In the genomic region with DNA sequence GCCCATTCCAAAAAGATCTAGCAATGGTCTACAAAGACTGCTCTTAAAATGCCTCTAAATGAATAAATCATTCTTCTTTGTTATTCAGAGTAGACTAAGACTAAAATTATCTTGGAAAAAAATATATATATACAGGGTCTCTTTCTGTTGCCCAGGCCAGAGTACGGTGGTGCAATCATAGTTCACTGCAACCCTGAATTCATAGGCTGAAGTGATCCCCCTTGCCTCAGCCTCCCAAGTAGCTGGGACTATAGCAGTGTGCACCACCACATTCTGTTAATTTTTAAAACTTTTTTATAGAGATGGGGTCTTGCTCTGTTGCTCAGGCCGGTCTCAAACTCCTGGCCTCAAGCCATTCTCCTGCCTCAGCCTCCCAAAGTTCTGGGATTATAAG, we compare ENCODE assay signal across 12 cellular contexts. TPM values are rescaled to one million over a fixed set of nuclear protein-coding genes. Genes with fewer than 3 reads are reported as not detected.
DNase-seq lines count a peak whose midpoint lies in the region; ATAC-seq and TF ChIP-seq lines count a peak whose summit lies in the region.
"Had no signal": no experiment of that assay in that cellular context is flagged by ENCODE, and none has a peak within 500 bp of the region (broad histone marks: within the 10 kb centered on the region; RNA-seq: fewer than 3 reads in every experiment).

No MANE protein-coding gene starts in this region.

- BruUV-seq in Panc1 (replicated peaks; lab: Mats Ljungman, UMichigan) = no TSS peak

- H3K4me2 ChIP-seq in MM.1S (ENCODE audit: low read depth, low read length) = no peak overlapping the region

- in situ Hi-C loops in Panc1 (cut with HindIII; ENCODE audit: low pct_unique_long_range_greater_than_20kb, low sequenced_read_pairs) = no loop called here

- H3K4me1 Mint-ChIP-seq in activated naive CD4-positive, alpha-beta T cell treated with anti-CD3 and anti-CD28 coated beads, Interleukin-2, amount 10 ng/mL, durations not matched to agents 7 days and 5 days = no peaks in the 10 kb centered on the region

- H4K20me1 ChIP-seq in MM.1S (ENCODE audit: insufficient read depth, low read length) = no peaks in the 10 kb centered on the region

- DNase-seq in Panc1 (ENCODE audit: low read depth, low spot score) (no peak), suprapubic skin (ENCODE audit: low spot score in 2 of 2) (no peak), NCI-H524 treated with DMSO at 0.1 percent for 48 hours (lab: John Stamatoyannopoulos, UW) (no peak), MM.1S (no peak), NCI-H1105 treated with DMSO at 0.1 percent for 48 hours (lab: John Stamatoyannopoulos, UW) (no peak)
- no peak for DNase-seq in activated naive CD4-positive, alpha-beta T cell treated with anti-CD3 and anti-CD28 coated beads, Interleukin-2, amount 10 ng/mL, durations not matched to agents 7 days and 5 days
- DNase-seq: COR-L47, erythroblast, islet precursor cell, KBM-7 had no signal

- TF ChIP-seq CTCF in Panc1 (IDR thresholded peaks at IDR 0.05) = no peak
- TF ChIP-seq CTCF in suprapubic skin (IDR thresholded peaks at IDR 0.05) = no peak
- no peak for TF ChIP-seq CTCF in MM.1S (IDR thresholded peaks at IDR 0.05; ENCODE audit: low read length)

- ATAC-seq in Panc1 = peak; percentile 46

- no peak overlapping the region for H3K9ac ChIP-seq in endocrine pancreas (ENCODE audit: control insufficient read depth, insufficient read depth, low read length)
- H3K9ac ChIP-seq in MM.1S (ENCODE audit: low read length) = no peak overlapping the region

- no peaks in the 10 kb centered on the region for H3K9me2 ChIP-seq in MM.1S (replicated peaks; ENCODE audit: insufficient read depth, low read length)

- H3K4me1 ChIP-seq in Panc1 (ENCODE audit: control insufficient read depth, insufficient read depth, low read length) (peaks cover 91% of the 10 kb centered on the region), endocrine pancreas (ENCODE audit: control insufficient read depth, insufficient read depth, low read length) (peaks cover 3% of the 10 kb centered on the region), mesodermal cell (ENCODE audit: control insufficient read depth, insufficient read depth, low read length, poor library complexity, severe bottlenecking) (no peaks in the 10 kb centered on the region), suprapubic skin (peaks cover 56% of the 10 kb centered on the region), MM.1S (ENCODE audit: low read length) (no peaks in the 10 kb centered on the region)

- H3K27ac ChIP-seq in Panc1 (ENCODE audit: low read length) = peak overlapping the region; percentile 90
- H3K27ac ChIP-seq in mesodermal cell (ENCODE audit: low read depth, low read length, severe bottlenecking) = peak overlapping the region; percentile 38
- H3K27ac ChIP-seq in suprapubic skin = peak overlapping the region; percentile 42
- no peak overlapping the region for H3K27ac ChIP-seq in MM.1S (ENCODE audit: low read length)

- CTCF ChIA-PET in Panc1 (lab: Charles Lee) = interaction anchor here (0.6 kb wide), 1 partner anchor 103 kb away, joined by 4 read pairs; no protein-coding TSS in a partner anchor
- CTCF ChIA-PET in activated naive CD4-positive, alpha-beta T cell treated with anti-CD3 and anti-CD28 coated beads, Interleukin-2, amount 10 ng/mL, durations not matched to agents 7 days and 5 days (lab: Charles Lee) = interaction anchor here (0.7 kb wide), 1 partner anchor 30 kb away, joined by 5 read pairs; no protein-coding TSS in a partner anchor

- H3K27me3 ChIP-seq in Panc1 (ENCODE audit: control insufficient read depth, insufficient read depth, low read length) (no peaks in the 10 kb centered on the region), endocrine pancreas (ENCODE audit: control insufficient read depth, insufficient read depth, low read length) (no peaks in the 10 kb centered on the region), suprapubic skin (no peaks in the 10 kb centered on the region), MM.1S (replicated peaks; ENCODE audit: insufficient read depth, low read length) (no peaks in the 10 kb centered on the region)

- H3K36me3 ChIP-seq in Panc1 (ENCODE audit: control insufficient read depth, insufficient read depth, low read length) (peaks cover 28% of the 10 kb centered on the region), endocrine pancreas (ENCODE audit: control insufficient read depth, insufficient read depth, low read length) (no peaks in the 10 kb centered on the region), mesodermal cell (ENCODE audit: control insufficient read depth, insufficient read depth, low read length) (peaks cover 70% of the 10 kb centered on the region), suprapubic skin (no peaks in the 10 kb centered on the region), MM.1S (replicated peaks; ENCODE audit: insufficient read depth, low read length) (no peaks in the 10 kb centered on the region)

- no peak overlapping the region for H2AFZ ChIP-seq in MM.1S (ENCODE audit: low read length)

- H3K9me3 ChIP-seq in Panc1 (ENCODE audit: control insufficient read depth, insufficient read depth, low read depth, low read length) (no peaks in the 10 kb centered on the region), endocrine pancreas (ENCODE audit: control insufficient read depth, low read length) (no peaks in the 10 kb centered on the region), mesodermal cell (ENCODE audit: control insufficient read depth, low read length) (no peaks in the 10 kb centered on the region), suprapubic skin (no peaks in the 10 kb centered on the region), MM.1S (replicated peaks; ENCODE audit: insufficient read depth, low read length) (no peaks in the 10 kb centered on the region)

- no peak for TF ChIP-seq EP300 in suprapubic skin (IDR thresholded peaks at IDR 0.05)

- POLR2A ChIA-PET in Panc1 (lab: Charles Lee) = interaction anchor here (0.5 to 0.9 kb wide), 2 partner anchors 58 to 181 kb away, joined by 3 read pairs; no protein-coding TSS in a partner anchor

- no peaks in the 10 kb centered on the region for H3F3A ChIP-seq in MM.1S (ENCODE audit: insufficient read depth, low read length)

- no peak for TF ChIP-seq POLR2A in suprapubic skin (IDR thresholded peaks at IDR 0.05)

- H3K36me3 Mint-ChIP-seq in activated naive CD4-positive, alpha-beta T cell treated with anti-CD3 and anti-CD28 coated beads, Interleukin-2, amount 10 ng/mL, durations not matched to agents 7 days and 5 days = no peaks in the 10 kb centered on the region

- intact Hi-C loops in Panc1 (cut with micrococcal nuclease; ENCODE audit: unreplicated experiment) = no loop called here

- 100% methylated on average over 1 to 2 of the region's 2 CpGs for WGBS in mesodermal cell (ENCODE audit: insufficient coverage in 2 of 2), 2 experiments
- 72% methylated on average over 2 of the region's 2 CpGs for WGBS in suprapubic skin

- peak overlapping the region; percentile 19 to 40 for H3K4me3 ChIP-seq in Panc1 (ENCODE audit: low read depth in 2 of 2, low read length in 2 of 2)
- H3K4me3 ChIP-seq in endocrine pancreas (ENCODE audit: control insufficient read depth, insufficient read depth, low read length) = peak overlapping the region; percentile 63
- H3K4me3 ChIP-seq in mesodermal cell (ENCODE audit: extremely low read depth, insufficient read depth, low read length, poor library complexity, severe bottlenecking) = no peak overlapping the region
- H3K4me3 ChIP-seq in suprapubic skin = peak overlapping the region; percentile 27
- H3K4me3 ChIP-seq in MM.1S (ENCODE audit: low read length) = no peak overlapping the region

- H3K79me2 ChIP-seq in MM.1S (ENCODE audit: low read length) = no peaks in the 10 kb centered on the region

- no peak overlapping the region for H3K4me3 Mint-ChIP-seq in activated naive CD4-positive, alpha-beta T cell treated with anti-CD3 and anti-CD28 coated beads, Interleukin-2, amount 10 ng/mL, durations not matched to agents 7 days and 5 days

- H3K9me3 Mint-ChIP-seq in activated naive CD4-positive, alpha-beta T cell treated with anti-CD3 and anti-CD28 coated beads, Interleukin-2, amount 10 ng/mL, durations not matched to agents 7 days and 5 days = no peaks in the 10 kb centered on the region

- no peak overlapping the region for H3K27ac Mint-ChIP-seq in activated naive CD4-positive, alpha-beta T cell treated with anti-CD3 and anti-CD28 coated beads, Interleukin-2, amount 10 ng/mL, durations not matched to agents 7 days and 5 days

- peaks cover 10% of the 10 kb centered on the region for H3K27me3 Mint-ChIP-seq in activated naive CD4-positive, alpha-beta T cell treated with anti-CD3 and anti-CD28 coated beads, Interleukin-2, amount 10 ng/mL, durations not matched to agents 7 days and 5 days

RNA-seq across cellular contexts. Expression of gene WWTR1, which starts 18.7 kb away (rescaled TPM):
- total RNA-seq in Panc1 (2021; ENCODE audit: unreplicated experiment) = 298 TPM
- 335 TPM for polyA plus RNA-seq in Panc1 (2012; ENCODE audit: insufficient read length)
- 88.0 TPM for polyA plus RNA-seq in mesodermal cell (2013, experiment 1 of 2)
- polyA plus RNA-seq in mesodermal cell (2013, experiment 2 of 2) = 74.8 TPM
- total RNA-seq in suprapubic skin = 10 to 100 TPM; 33.0 to 68.9 (median 52.1) TPM

Comparison
In these comparisons a context has a peak if more than half of its experiments do, and no peak if none do; other contexts are left out.
1. H3K4me3 ChIP-seq: peak in Panc1 (2 of 2), endocrine pancreas (single experiment) and suprapubic skin (single experiment); none in mesodermal cell (single experiment) and MM.1S (single experiment).